22 cellular contexts compared by ENCODE assay signal in the genomic region with DNA sequence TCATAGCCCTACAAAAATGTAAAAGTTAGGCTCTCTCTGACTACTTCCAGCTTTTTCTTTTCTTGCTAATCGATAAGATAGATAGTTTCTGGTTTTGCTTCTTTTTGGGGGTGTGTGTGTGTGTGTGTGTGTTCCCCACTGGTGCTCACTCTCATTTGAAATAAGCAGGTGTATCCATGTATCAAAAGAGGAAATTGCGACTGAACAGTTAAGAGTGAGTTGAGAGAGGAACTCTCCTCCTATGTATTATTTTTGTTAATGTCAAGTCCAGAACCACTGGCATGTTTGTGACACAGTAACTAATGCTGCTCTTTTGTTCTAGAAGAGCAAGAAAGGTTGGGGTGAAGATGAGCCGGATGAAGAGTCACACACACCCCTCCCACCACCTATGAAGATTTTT.
"Had no signal": no experiment of that assay in that cellular context is flagged by ENCODE, and none has a peak within 500 bp of the region (broad histone marks: within the 10 kb centered on the region; RNA-seq: fewer than 3 reads in every experiment).

No MANE protein-coding gene starts in this region.

- H3K36me3 ChIP-seq: brain microvascular endothelial cell, upper lobe of right lung had no signal

- DNase-seq: activated CD4-positive, alpha-beta T cell treated with anti-CD3 and anti-CD28 coated beads for 1 hour; activated T-cell treated with anti-CD3 and anti-CD28 coated beads, Interleukin-2, amount 50 U/mL, for 24 hours; aorta; brain microvascular endothelial cell; caudate nucleus; dermis blood vessel endothelial cell; effector CD8-positive, alpha-beta T cell; foreskin keratinocyte; hippocampal formation; left ventricle myocardium superior; mammary epithelial cell; posterior cingulate gyrus; small intestine; stimulated activated CD4-positive, alpha-beta T cell treated with anti-CD3 and anti-CD28 coated beads, Interleukin-2, amount 100 ng/mL, for 24 hours; testis; upper lobe of right lung had no signal

- H3K9me3 ChIP-seq: testis, upper lobe of right lung had no signal

- H3K27ac Mint-ChIP-seq: activated naive CD4-positive, alpha-beta T cell treated with anti-CD3 and anti-CD28 coated beads, Interleukin-2, amount 50 U/mL, for 72 hours; activated T-cell treated with anti-CD3 and anti-CD28 coated beads, Interleukin-2, amount 50 U/mL, for 24 hours; activated T-helper 17 cell treated with anti-CD3 and anti-CD28 coated beads, Interleukin-2, amount 50 U/mL, for 72 hours; stimulated activated memory B cell treated with anti-CD40 and anti-IgM and Interleukin-4, amounts not matched to agents 10 μg/mL and 1 μg/mL and 100 μg/mL, for 72 hours had no signal

- H3K27ac ChIP-seq: brain microvascular endothelial cell, foreskin keratinocyte, testis, upper lobe of right lung, VCaP had no signal

- H3K4me3 Mint-ChIP-seq: activated T-cell treated with anti-CD3 and anti-CD28 coated beads, Interleukin-2, amount 50 U/mL, for 24 hours; activated T-helper 17 cell treated with anti-CD3 and anti-CD28 coated beads, Interleukin-2, amount 50 U/mL, for 72 hours; neural crest cell; stimulated activated memory B cell treated with anti-CD40 and anti-IgM and Interleukin-4, amounts not matched to agents 10 μg/mL and 1 μg/mL and 100 μg/mL, for 72 hours had no signal

- ATAC-seq: activated naive CD4-positive, alpha-beta T cell treated with anti-CD3 and anti-CD28 coated beads, Interleukin-2, amount 50 U/mL, for 72 hours; activated T-helper 17 cell treated with anti-CD3 and anti-CD28 coated beads, Interleukin-2, amount 50 U/mL, for 72 hours; foreskin keratinocyte; left ventricle myocardium superior; sciatic nerve; upper lobe of right lung had no signal

- H3K36me3 Mint-ChIP-seq: stimulated activated memory B cell treated with anti-CD40 and anti-IgM and Interleukin-4, amounts not matched to agents 10 μg/mL and 1 μg/mL and 100 μg/mL, for 72 hours had no signal

- H3K9me3 Mint-ChIP-seq: activated naive CD4-positive, alpha-beta T cell treated with anti-CD3 and anti-CD28 coated beads, Interleukin-2, amount 50 U/mL, for 72 hours; activated T-cell treated with anti-CD3 and anti-CD28 coated beads, Interleukin-2, amount 50 U/mL, for 24 hours; activated T-helper 17 cell treated with anti-CD3 and anti-CD28 coated beads, Interleukin-2, amount 50 U/mL, for 72 hours; neural crest cell; stimulated activated memory B cell treated with anti-CD40 and anti-IgM and Interleukin-4, amounts not matched to agents 10 μg/mL and 1 μg/mL and 100 μg/mL, for 72 hours had no signal

- H3K27me3 Mint-ChIP-seq: stimulated activated memory B cell treated with anti-CD40 and anti-IgM and Interleukin-4, amounts not matched to agents 10 μg/mL and 1 μg/mL and 100 μg/mL, for 72 hours had no signal

- H3K4me1 ChIP-seq: foreskin keratinocyte, upper lobe of right lung had no signal

- H3K27me3 ChIP-seq: brain microvascular endothelial cell, testis, upper lobe of right lung had no signal

- H3K4me3 ChIP-seq: testis, upper lobe of right lung had no signal
